8 cellular contexts compared by ENCODE assay signal in the genomic region with DNA sequence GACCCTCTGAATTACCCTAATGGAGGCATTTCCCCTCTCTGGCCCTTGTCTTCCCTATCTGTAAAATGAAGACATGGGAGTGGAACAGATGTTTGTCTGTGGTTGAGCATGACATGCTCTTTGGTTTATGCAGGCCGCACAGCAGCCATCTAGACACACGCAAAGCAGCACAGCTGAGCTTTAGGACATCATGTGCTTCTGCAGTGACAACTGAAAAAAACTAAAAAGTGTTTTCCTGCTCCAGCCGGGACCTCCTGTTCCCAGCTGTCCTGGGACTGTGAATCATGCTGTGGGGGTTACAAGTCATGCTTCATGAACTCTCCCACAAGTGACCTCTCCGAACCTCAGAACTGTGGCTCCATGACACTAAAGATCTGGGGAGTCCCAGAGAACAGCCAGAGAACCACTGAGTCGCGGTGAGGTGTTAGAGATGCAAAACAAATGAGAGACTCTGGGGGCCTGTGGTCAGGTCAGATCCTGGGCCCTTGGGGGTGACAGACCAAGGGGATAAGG. TPM values are rescaled to one million over a fixed set of nuclear protein-coding genes. Genes with fewer than 3 reads are reported as not detected.
DNase-seq lines count a peak whose midpoint lies in the region; ATAC-seq, FAIRE-seq and TF ChIP-seq lines count a peak whose summit lies in the region.

No MANE protein-coding gene starts in this region.

- POLR2A ChIA-PET in CD8-positive, alpha-beta memory T cell (lab: Charles Lee) = no interaction called here

- H3K27ac ChIP-seq in CD8-positive, alpha-beta memory T cell (ENCODE audit: low read depth, low read length) = no peak overlapping the region
- H3K27ac ChIP-seq in kidney (ENCODE audit: low read depth in 2 of 2, low read length in 2 of 2) (peak overlapping the region; percentile 50 to 79), thoracic aorta (peak overlapping the region; percentile 96 to 98)

- H3K9me3 ChIP-seq in CD8-positive, alpha-beta memory T cell (ENCODE audit: low read length) = no peaks in the 10 kb centered on the region
- H3K9me3 ChIP-seq in kidney (ENCODE audit: control insufficient read depth in 1 of 2, low read length in 2 of 2) = no peaks in the 10 kb centered on the region
- H3K9me3 ChIP-seq in thoracic aorta = no peaks in the 10 kb centered on the region

- FAIRE-seq in kidney (lab: Jason Lieb, UNC) = no peak

- peaks cover 53% of the 10 kb centered on the region for H3K4me1 ChIP-seq in CD8-positive, alpha-beta memory T cell (ENCODE audit: insufficient read depth, low read length)
- H3K4me1 ChIP-seq in kidney (ENCODE audit: control insufficient read depth in 1 of 2, insufficient read depth in 1 of 2, low read depth in 1 of 2, low read length in 2 of 2) = peaks cover 29 to 35% of the 10 kb centered on the region in 2 donors
- peaks cover 51 to 61% of the 10 kb centered on the region in 2 donors for H3K4me1 ChIP-seq in thoracic aorta (ENCODE audit: control insufficient read depth in 1 of 2, low read depth in 2 of 2)

- H3K27me3 Mint-ChIP-seq in CD8-positive, alpha-beta memory T cell = peaks cover 1 to 7% of the 10 kb centered on the region in 2 donors
- H3K27me3 Mint-ChIP-seq in activated naive CD4-positive, alpha-beta T cell treated with anti-CD3 and anti-CD28 coated beads, Interleukin-2, amount 50 U/mL, for 24 hours = peaks cover 3% of the 10 kb centered on the region

- peak overlapping the region; percentile 2 to 34 for H3K9ac ChIP-seq in kidney (ENCODE audit: low read length in 2 of 2)

- H3K36me3 ChIP-seq in CD8-positive, alpha-beta memory T cell (ENCODE audit: insufficient read depth, low read length) = no peaks in the 10 kb centered on the region
- no peaks in the 10 kb centered on the region for H3K36me3 ChIP-seq in kidney (ENCODE audit: control insufficient read depth in 1 of 2, insufficient read depth in 2 of 2, low read length in 2 of 2)
- H3K36me3 ChIP-seq in thoracic aorta = no peaks in the 10 kb centered on the region

- H3K27me3 ChIP-seq in CD8-positive, alpha-beta memory T cell (ENCODE audit: insufficient read depth, low read length, poor library complexity, severe bottlenecking) = no peaks in the 10 kb centered on the region
- H3K27me3 ChIP-seq in thoracic aorta (replicated peaks; ENCODE audit: insufficient read depth) = no peaks in the 10 kb centered on the region

- peaks cover 62 to 76% (median 71%) of the 10 kb centered on the region in 3 donors for H3K4me1 Mint-ChIP-seq in CD8-positive, alpha-beta memory T cell
- H3K4me1 Mint-ChIP-seq in activated naive CD4-positive, alpha-beta T cell treated with anti-CD3 and anti-CD28 coated beads, Interleukin-2, amount 50 U/mL, for 24 hours = peaks cover 70% of the 10 kb centered on the region

- peak in 1 of 5 donors; percentile 54 for DNase-seq in CD8-positive, alpha-beta memory T cell
- DNase-seq in kidney (peak; percentile 82), thoracic aorta (ENCODE audit: low spot score) (peak; percentile 24), NCI-H2081 treated with DMSO at 0.1 percent for 48 hours (lab: John Stamatoyannopoulos, UW) (no peak), NCI-H1048 (lab: John Stamatoyannopoulos, UW) (no peak)

- CTCF ChIA-PET in CD8-positive, alpha-beta memory T cell (lab: Charles Lee) = interaction anchor here (0.7 to 4.2 kb wide), 6 partner anchors 9 to 79 kb away, joined by 3 to 41 read pairs (median 14); a partner anchor contains a TSS

- no peak for TF ChIP-seq CTCF in kidney (IDR thresholded peaks at IDR 0.05; ENCODE audit: borderline replicate concordance, extremely low read depth, insufficient read depth)
- no peak for TF ChIP-seq CTCF in thoracic aorta (IDR thresholded peaks at IDR 0.05)

- H3K9me3 Mint-ChIP-seq in CD8-positive, alpha-beta memory T cell = no peaks in the 10 kb centered on the region
- no peaks in the 10 kb centered on the region for H3K9me3 Mint-ChIP-seq in activated naive CD4-positive, alpha-beta T cell treated with anti-CD3 and anti-CD28 coated beads, Interleukin-2, amount 50 U/mL, for 24 hours

- intact Hi-C loops in kidney (cut with DNase I) = no loop called here

- ATAC-seq in GM19455 (IDR thresholded peaks at IDR 0.05; ENCODE audit: unreplicated experiment) (peak; percentile 57), HG03457 (IDR thresholded peaks at IDR 0.05; ENCODE audit: unreplicated experiment) (peak; percentile 58), thoracic aorta (ENCODE audit: insufficient number of reproducible peaks, low FRiP score, low read depth) (no peak)

- no peak overlapping the region for H3K4me3 ChIP-seq in CD8-positive, alpha-beta memory T cell (ENCODE audit: low read length)
- H3K4me3 ChIP-seq in kidney (ENCODE audit: low read length in 2 of 2) (peak overlapping the region; percentile 40 to 86), thoracic aorta (peak overlapping the region; percentile 89)

- H3K36me3 Mint-ChIP-seq in CD8-positive, alpha-beta memory T cell = peaks cover 0 to 4% (median 0%) of the 10 kb centered on the region in 3 donors
- peaks cover 1% of the 10 kb centered on the region for H3K36me3 Mint-ChIP-seq in activated naive CD4-positive, alpha-beta T cell treated with anti-CD3 and anti-CD28 coated beads, Interleukin-2, amount 50 U/mL, for 24 hours

- H3K27ac Mint-ChIP-seq in CD8-positive, alpha-beta memory T cell = peak overlapping the region; percentile 54 to 95 (median 81)
- peak overlapping the region; percentile 6 for H3K27ac Mint-ChIP-seq in activated naive CD4-positive, alpha-beta T cell treated with anti-CD3 and anti-CD28 coated beads, Interleukin-2, amount 50 U/mL, for 24 hours

- peak overlapping the region; percentile 87 to 98 (median 95) for H3K4me3 Mint-ChIP-seq in CD8-positive, alpha-beta memory T cell
- peak overlapping the region; percentile 49 for H3K4me3 Mint-ChIP-seq in activated naive CD4-positive, alpha-beta T cell treated with anti-CD3 and anti-CD28 coated beads, Interleukin-2, amount 50 U/mL, for 24 hours

RNA-seq across cellular contexts. Expression of a gene that starts 1.7 kb away (rescaled TPM):
- 10 to 100 TPM; 11.8 to 12.7 TPM for total RNA-seq in CD8-positive, alpha-beta memory T cell
- 20.8 TPM for polyA plus RNA-seq in CD8-positive, alpha-beta memory T cell
- total RNA-seq in kidney (23.9 TPM), thoracic aorta (10 to 100 TPM; 28.4 to 46.4 TPM)
- 23.0 TPM for polyA plus RNA-seq in kidney (ENCODE audit: insufficient read depth, low read depth, low replicate concordance)

RNA-seq across cellular contexts. Expression of a gene that starts 21.4 kb away (rescaled TPM):
- total RNA-seq in CD8-positive, alpha-beta memory T cell = 10 to 100 TPM; 37.0 to 39.6 TPM
- polyA plus RNA-seq in CD8-positive, alpha-beta memory T cell = 10.4 TPM
- 59.1 TPM for total RNA-seq in kidney
- polyA plus RNA-seq in kidney (ENCODE audit: insufficient read depth, low read depth, low replicate concordance) = 17.5 TPM
- total RNA-seq in thoracic aorta = 10 to 100 TPM; 37.9 to 49.0 TPM

Comparison
In these comparisons a context has a peak if more than half of its experiments do, and no peak if none do; other contexts are left out.
1. DNase-seq: peak in kidney (single experiment) and thoracic aorta (single experiment); none in NCI-H2081 treated with DMSO at 0.1 percent for 48 hours (single experiment) and NCI-H1048 (single experiment).